ENCODE assay signal across 18 cellular contexts in genomic region chr12:44247588-44247987, GRCh38.
DNase-seq lines count a peak whose midpoint lies in the region; ATAC-seq, FAIRE-seq and TF ChIP-seq lines count a peak whose summit lies in the region.
"Had no signal": no experiment of that assay in that cellular context is flagged by ENCODE, and none has a peak within 500 bp of the region (broad histone marks: within the 10 kb centered on the region; RNA-seq: fewer than 3 reads in every experiment).

No MANE protein-coding gene starts in this region.

- no peak overlapping the region for H2AFZ ChIP-seq in HepG2 (ENCODE audit: low read length)
- H2AFZ ChIP-seq in OCI-LY1 (ENCODE audit: low read length): no peak overlapping the region

- H3K4me2 ChIP-seq in HepG2 (ENCODE audit: low read depth, low read length): no peak overlapping the region
- no peak overlapping the region for H3K4me2 ChIP-seq in OCI-LY1 (ENCODE audit: low read length)

- H3K79me2 ChIP-seq in HepG2 (ENCODE audit: insufficient read depth, low read length) (no peaks in the 10 kb centered on the region), OCI-LY1 (ENCODE audit: insufficient read depth, low read length) (no peaks in the 10 kb centered on the region)

- no peak for DNase-seq in HepG2 (ENCODE audit: low spot score)
- no peak for DNase-seq in right lobe of liver
- DNase-seq in glutamatergic neuron: peak; percentile 24
- DNase-seq in left lung: no peak
- DNase-seq in NCI-H2196 (lab: John Stamatoyannopoulos, UW; ENCODE audit: unreplicated experiment): no peak
- DNase-seq in NK-92 treated with Interleukin-12 subunit alpha and Interleukin-12 subunit beta, amount 100 ng/mL, for 24 hours (lab: John Stamatoyannopoulos, UW): no peak
- DNase-seq: activated CD4-positive, alpha-beta T cell treated with anti-CD3 and anti-CD28 coated beads, Interleukin-2, amount 50 U/mL, for 1 hour; activated T-cell treated with anti-CD3 and anti-CD28 coated beads, Interleukin-2, amount 50 U/mL, for 1 hour; brain microvascular endothelial cell; mucosa of descending colon; NCI-H187; transverse colon had no signal

- 91% methylated on average over 4 of the region's 4 CpGs for WGBS in HepG2 (ENCODE audit: low lambda C conversion rate)
- 95% methylated on average over 3 of the region's 4 CpGs for WGBS in right lobe of liver (ENCODE audit: insufficient coverage, low coverage, low lambda C conversion rate, missing lambda C conversion rate)

- peak; percentile 36 for TF ChIP-seq CTCF in HepG2 (CRISPR knock-in tag; IDR thresholded peaks at IDR 0.05)
- no peak for TF ChIP-seq CTCF in right lobe of liver (IDR thresholded peaks at IDR 0.05)
- TF ChIP-seq CTCF in OCI-LY1 (IDR thresholded peaks at IDR 0.05; ENCODE audit: low read length): peak; percentile 62
- peak; percentile 36 for TF ChIP-seq CTCF in glutamatergic neuron (IDR thresholded peaks at IDR 0.05; ENCODE audit: partially characterized antibody, unreplicated experiment)
- no peak for TF ChIP-seq CTCF in left lung (IDR thresholded peaks at IDR 0.05)

- H3K27me3 ChIP-seq in HepG2 (ENCODE audit: control insufficient read depth in 1 of 2, insufficient read depth in 2 of 2, low read length in 2 of 2) (no peaks in the 10 kb centered on the region), right lobe of liver (no peaks in the 10 kb centered on the region), OCI-LY1 (ENCODE audit: insufficient read depth, low read length) (no peaks in the 10 kb centered on the region), left lung (no peaks in the 10 kb centered on the region)
- H3K27me3 ChIP-seq: brain microvascular endothelial cell, transverse colon had no signal

- no peaks in the 10 kb centered on the region for H3K9me3 Mint-ChIP-seq in glutamatergic neuron (ENCODE audit: unreplicated experiment)

- H4K20me1 ChIP-seq in HepG2 (ENCODE audit: insufficient read depth, low read length) (no peaks in the 10 kb centered on the region), OCI-LY1 (ENCODE audit: insufficient read depth, low read length) (no peaks in the 10 kb centered on the region)

- peaks cover 6% of the 10 kb centered on the region for H3K4me1 Mint-ChIP-seq in glutamatergic neuron (ENCODE audit: low read depth, unreplicated experiment)
- H3K4me1 Mint-ChIP-seq: stimulated activated effector memory CD8-positive, alpha-beta T cell treated with anti-CD3 and anti-CD28 coated beads, Interleukin-12 subunit alpha, Interleukin-12 subunit beta, amount 100 ng/mL, for 72 hours had no signal

- intact Hi-C loops in HepG2 (cut with micrococcal nuclease; ENCODE audit: unreplicated experiment): loop anchor here (10.0 kb wide), 1 partner anchor 217 kb away; no protein-coding TSS in a partner anchor
- intact Hi-C loops in right lobe of liver (cut with DNase I): no loop called here
- intact Hi-C loops in left lung (cut with DNase I): no loop called here

- no peak for FAIRE-seq in HepG2 (lab: Jason Lieb, UNC)

- H3K4me3 ChIP-seq in HepG2 (replicated peaks in 1 of 3; ENCODE audit: insufficient read depth in 1 of 3, low read depth in 2 of 3, low read length in 3 of 3) (no peak overlapping the region), right lobe of liver (no peak overlapping the region), OCI-LY1 (ENCODE audit: low read depth, low read length, poor library complexity, severe bottlenecking) (no peak overlapping the region), left lung (no peak overlapping the region)
- H3K4me3 ChIP-seq: mucosa of descending colon, transverse colon had no signal

- no peaks in the 10 kb centered on the region for H3K27me3 Mint-ChIP-seq in glutamatergic neuron (ENCODE audit: unreplicated experiment)
- H3K27me3 Mint-ChIP-seq: dendritic cell treated with granulocyte-macrophage colony-stimulating factor and Interleukin-4, amounts not matched to agents 40 ng/mL and 50 ng/mL, for 4 days had no signal

- H3K4me3 Mint-ChIP-seq in glutamatergic neuron (ENCODE audit: unreplicated experiment): no peak overlapping the region
- H3K4me3 Mint-ChIP-seq: dendritic cell treated with granulocyte-macrophage colony-stimulating factor and Interleukin-4, amounts not matched to agents 40 ng/mL and 50 ng/mL, for 4 days; stimulated activated effector memory CD8-positive, alpha-beta T cell treated with anti-CD3 and anti-CD28 coated beads, Interleukin-12 subunit alpha, Interleukin-12 subunit beta, amount 100 ng/mL, for 72 hours had no signal

- H3K9ac ChIP-seq in HepG2 (ENCODE audit: insufficient read depth, low read depth, low read length) (no peak overlapping the region), OCI-LY1 (ENCODE audit: low read length) (no peak overlapping the region)

- H3K36me3 ChIP-seq in HepG2 (replicated peaks in 1 of 2; ENCODE audit: control insufficient read depth in 1 of 2, insufficient read depth in 2 of 2, low read length in 2 of 2): no peaks in the 10 kb centered on the region
- H3K36me3 ChIP-seq in right lobe of liver: no peaks in the 10 kb centered on the region
- H3K36me3 ChIP-seq in OCI-LY1 (ENCODE audit: insufficient read depth, low read length): no peaks in the 10 kb centered on the region
- no peaks in the 10 kb centered on the region for H3K36me3 ChIP-seq in left lung
- H3K36me3 ChIP-seq: brain microvascular endothelial cell, transverse colon had no signal

- H3K9me2 ChIP-seq in OCI-LY1 (ENCODE audit: low read depth, low read length): no peaks in the 10 kb centered on the region

- in situ Hi-C loops in HepG2 (cut with HindIII; ENCODE audit: extremely low pct_ligation_motif_present, low pct_unique_long_range_greater_than_20kb): no loop called here

- BruUV-seq in HepG2 (replicated peaks; lab: Mats Ljungman, UMichigan): no TSS peak

- TF ChIP-seq EP300 in HepG2 (IDR thresholded peaks at IDR 0.05; ENCODE audit: low read depth in 2 of 2, low read length in 2 of 2) (no peak), HepG2 (CRISPR knock-in tag; IDR thresholded peaks at IDR 0.05; ENCODE audit: borderline replicate concordance) (no peak)

- no peak for TF ChIP-seq POLR2A in HepG2 (IDR thresholded peaks at IDR 0.05; ENCODE audit: insufficient read depth in 1 of 2, low read depth in 2 of 2, low read length in 2 of 2)
- no peak for TF ChIP-seq POLR2A in right lobe of liver (IDR thresholded peaks at IDR 0.05)

- no peak for ATAC-seq in HepG2
- ATAC-seq in right lobe of liver: no peak
- ATAC-seq in left lung: no peak
- ATAC-seq in GM18867 (IDR thresholded peaks at IDR 0.05; ENCODE audit: unreplicated experiment): no peak
- ATAC-seq: activated naive CD4-positive, alpha-beta T cell treated with anti-CD3 and anti-CD28 coated beads, Interleukin-2, amount 50 U/mL, for 72 hours; esophagus mucosa; mucosa of descending colon; stimulated activated effector memory CD8-positive, alpha-beta T cell treated with anti-CD3 and anti-CD28 coated beads, Interleukin-12 subunit alpha, Interleukin-12 subunit beta, amount 100 ng/mL, for 72 hours had no signal

- TF ChIP-seq RAD21 in HepG2 (CRISPR knock-in tag; IDR thresholded peaks at IDR 0.05): no peak

- H3K27ac ChIP-seq in HepG2 (ENCODE audit: extremely low read length, insufficient read depth, low read length): no peak overlapping the region
- H3K27ac ChIP-seq in right lobe of liver: no peak overlapping the region
- H3K27ac ChIP-seq in OCI-LY1 (ENCODE audit: low read depth, low read length, poor library complexity, severe bottlenecking): no peak overlapping the region
- no peak overlapping the region for H3K27ac ChIP-seq in left lung
- H3K27ac ChIP-seq: brain microvascular endothelial cell, transverse colon had no signal

- H3K36me3 Mint-ChIP-seq in glutamatergic neuron (ENCODE audit: unreplicated experiment): no peaks in the 10 kb centered on the region
- H3K36me3 Mint-ChIP-seq: stimulated activated effector memory CD8-positive, alpha-beta T cell treated with anti-CD3 and anti-CD28 coated beads, Interleukin-12 subunit alpha, Interleukin-12 subunit beta, amount 100 ng/mL, for 72 hours had no signal

- POLR2A ChIA-PET in HepG2 (lab: Yijun Ruan, JAX): no interaction called here

- no peaks in the 10 kb centered on the region for H3K4me1 ChIP-seq in HepG2 (ENCODE audit: insufficient read depth, low read length)
- no peaks in the 10 kb centered on the region for H3K4me1 ChIP-seq in right lobe of liver
- H3K4me1 ChIP-seq in OCI-LY1 (ENCODE audit: insufficient read depth, low read length, severe bottlenecking): peaks cover 9% of the 10 kb centered on the region
- H3K4me1 ChIP-seq in left lung: no peaks in the 10 kb centered on the region
- H3K4me1 ChIP-seq: transverse colon had no signal

- H3K9me3 ChIP-seq in HepG2 (ENCODE audit: low read length): no peaks in the 10 kb centered on the region
- H3K9me3 ChIP-seq in right lobe of liver: no peaks in the 10 kb centered on the region
- H3K9me3 ChIP-seq in OCI-LY1 (ENCODE audit: low read length): no peaks in the 10 kb centered on the region; the same call in 1 of the 2 replicates
- H3K9me3 ChIP-seq in left lung: peaks cover 0 to 9% of the 10 kb centered on the region in 2 donors
- H3K9me3 ChIP-seq: mucosa of descending colon, transverse colon had no signal

- H3F3A ChIP-seq in OCI-LY1 (ENCODE audit: insufficient read depth, low read length): no peaks in the 10 kb centered on the region

- H3K27ac Mint-ChIP-seq in glutamatergic neuron (ENCODE audit: unreplicated experiment): no peak overlapping the region
- H3K27ac Mint-ChIP-seq: activated naive CD4-positive, alpha-beta T cell treated with anti-CD3 and anti-CD28 coated beads, Interleukin-2, amount 50 U/mL, for 72 hours; dendritic cell treated with granulocyte-macrophage colony-stimulating factor and Interleukin-4, amounts not matched to agents 40 ng/mL and 50 ng/mL, for 4 days; stimulated activated effector memory CD8-positive, alpha-beta T cell treated with anti-CD3 and anti-CD28 coated beads, Interleukin-12 subunit alpha, Interleukin-12 subunit beta, amount 100 ng/mL, for 72 hours had no signal

- CTCF ChIA-PET in HepG2 (lab: Yijun Ruan, JAX; ENCODE audit: low intra/inter-chr PET ratio, low total read pairs): no interaction called here

TF ChIP-seq in HepG2, 621 proteins besides CTCF, POLR2A, EP300 and RAD21:
- TF ChIP-seq SNAPC5 (CRISPR knock-in tag; IDR thresholded peaks at IDR 0.05; ENCODE audit: borderline replicate concordance) (no peak), ZNF746 (CRISPR knock-in tag; IDR thresholded peaks at IDR 0.05) (no peak), ZBTB42 (CRISPR knock-in tag; IDR thresholded peaks at IDR 0.05) (no peak), FOXK1 (CRISPR knock-in tag; IDR thresholded peaks at IDR 0.05; ENCODE audit: borderline replicate concordance, low read depth) (no peak), DMAP1 (CRISPR knock-in tag; IDR thresholded peaks at IDR 0.05) (no peak), PCBP2 (optimal IDR thresholded peaks at IDR 0.05; ENCODE audit: low read depth, low read length, poor library complexity, severe bottlenecking) (no peak), ZNF263 (CRISPR knock-in tag; IDR thresholded peaks at IDR 0.05) (no peak), FOXO1 (CRISPR knock-in tag; IDR thresholded peaks at IDR 0.05) (no peak), MAZ (IDR thresholded peaks at IDR 0.05; ENCODE audit: borderline replicate concordance, low read depth, low read length) (no peak), MAZ (CRISPR knock-in tag; IDR thresholded peaks at IDR 0.05; ENCODE audit: low read depth) (no peak), ZBTB38 (CRISPR knock-in tag; IDR thresholded peaks at IDR 0.05) (no peak)

Comparison
In these comparisons a context has a peak if more than half of its experiments do, and no peak if none do; other contexts are left out.
1. CTCF ChIP-seq: peak in HepG2 (single experiment), OCI-LY1 (single experiment) and glutamatergic neuron (single experiment); none in right lobe of liver (0 of 4) and left lung (0 of 2).